37 cellular contexts compared by ENCODE assay signal in the genomic region with DNA sequence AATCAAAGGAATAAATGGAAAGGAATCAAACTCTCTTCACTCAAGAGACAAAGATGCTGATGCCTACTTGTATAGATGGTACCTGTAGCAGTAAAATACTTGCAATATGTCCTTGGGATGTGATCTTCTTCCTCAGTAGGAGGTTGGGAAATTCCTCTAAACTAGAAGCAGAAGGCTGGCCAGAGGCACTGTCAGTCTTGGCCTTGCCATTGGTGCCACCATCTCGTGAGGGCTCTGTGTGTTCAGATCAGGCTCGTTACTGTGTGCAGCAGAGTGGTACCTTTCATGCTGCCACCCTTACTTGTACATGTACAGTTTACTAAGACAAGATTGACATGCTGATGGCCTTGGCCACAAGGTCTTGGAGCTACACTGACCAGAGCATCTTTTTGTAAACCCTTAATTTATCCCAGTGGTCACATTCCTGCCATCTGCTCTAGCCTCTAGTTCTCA.
"Had no signal": no experiment of that assay in that cellular context is flagged by ENCODE, and none has a peak within 500 bp of the region (broad histone marks: within the 10 kb centered on the region; RNA-seq: fewer than 3 reads in every experiment).

No MANE protein-coding gene starts in this region.

- H3K27me3 Mint-ChIP-seq: activated CD4-positive, alpha-beta memory T cell treated with anti-CD3 and anti-CD28 coated beads, Interleukin-2, amount 10 ng/mL, durations not matched to agents 7 days and 5 days; activated CD4-positive, alpha-beta T cell treated with anti-CD3 and anti-CD28 coated beads for 36 hours; activated CD4-positive, alpha-beta T cell treated with anti-CD3 and anti-CD28 coated beads, Interleukin-2, amount 10 ng/mL, durations not matched to agents 7 days and 5 days; activated CD8-positive, alpha-beta memory T cell treated with anti-CD3 and anti-CD28 coated beads, Interleukin-2, amount 10 ng/mL, durations not matched to agents 7 days and 5 days; activated naive CD4-positive, alpha-beta T cell treated with anti-CD3 and anti-CD28 coated beads, Interleukin-2, amount 10 ng/mL, durations not matched to agents 7 days and 5 days; activated naive CD4-positive, alpha-beta T cell treated with anti-CD3 and anti-CD28 coated beads, Interleukin-2, amount 50 U/mL, for 24 hours; activated naive CD8-positive, alpha-beta T cell; activated naive CD8-positive, alpha-beta T cell treated with anti-CD3 and anti-CD28 coated beads, Interleukin-2, amount 10 ng/mL, durations not matched to agents 7 days and 5 days; activated naive CD8-positive, alpha-beta T cell treated with anti-CD3 and anti-CD28 coated beads, Interleukin-2, amount 50 U/mL, for 24 hours; activated T-cell treated with anti-CD3 and anti-CD28 coated beads, Interleukin-2, amount 50 U/mL, for 24 hours; central memory CD8-positive, alpha-beta T cell; T-cell; T-helper 17 cell had no signal

- ATAC-seq: activated CD4-positive, alpha-beta T cell treated with anti-CD3 and anti-CD28 coated beads for 36 hours; activated CD4-positive, CD25-positive, alpha-beta regulatory T cell treated with anti-CD3 and anti-CD28 coated beads, Interleukin-2, amount 50 U/mL, for 24 hours; activated CD8-positive, alpha-beta memory T cell treated with anti-CD3 and anti-CD28 coated beads, Interleukin-2, amount 10 ng/mL, durations not matched to agents 7 days and 5 days; activated CD8-positive, alpha-beta T cell treated with anti-CD3 and anti-CD28 coated beads, Interleukin-2, amount 10 ng/mL, durations not matched to agents 7 days and 5 days; activated naive CD8-positive, alpha-beta T cell treated with anti-CD3 and anti-CD28 coated beads, Interleukin-2, amount 50 U/mL, for 24 hours; T-cell; T-helper 17 cell; WTC11 had no signal

- H3K4me1 ChIP-seq: ascending aorta had no signal

- H3K4me3 Mint-ChIP-seq: activated CD4-positive, alpha-beta memory T cell treated with anti-CD3 and anti-CD28 coated beads, Interleukin-2, amount 10 ng/mL, durations not matched to agents 7 days and 5 days; activated CD4-positive, alpha-beta T cell treated with anti-CD3 and anti-CD28 coated beads for 36 hours; activated CD4-positive, alpha-beta T cell treated with anti-CD3 and anti-CD28 coated beads, Interleukin-2, amount 10 ng/mL, durations not matched to agents 7 days and 5 days; activated CD8-positive, alpha-beta memory T cell treated with anti-CD3 and anti-CD28 coated beads, Interleukin-2, amount 10 ng/mL, durations not matched to agents 7 days and 5 days; activated CD8-positive, alpha-beta T cell treated with anti-CD3 and anti-CD28 coated beads, Interleukin-2, amount 10 ng/mL, durations not matched to agents 7 days and 5 days; activated naive CD4-positive, alpha-beta T cell treated with anti-CD3 and anti-CD28 coated beads, Interleukin-2, amount 10 ng/mL, durations not matched to agents 7 days and 5 days; activated naive CD4-positive, alpha-beta T cell treated with anti-CD3 and anti-CD28 coated beads, Interleukin-2, amount 50 U/mL, for 24 hours; activated naive CD8-positive, alpha-beta T cell; activated naive CD8-positive, alpha-beta T cell treated with anti-CD3 and anti-CD28 coated beads, Interleukin-2, amount 10 ng/mL, durations not matched to agents 7 days and 5 days; activated naive CD8-positive, alpha-beta T cell treated with anti-CD3 and anti-CD28 coated beads, Interleukin-2, amount 50 U/mL, for 24 hours; activated T-cell treated with anti-CD3 and anti-CD28 coated beads, Interleukin-2, amount 50 U/mL, for 24 hours; brain; central memory CD8-positive, alpha-beta T cell; T-cell; T-helper 17 cell; WTC11 had no signal

- H3K36me3 Mint-ChIP-seq: activated CD8-positive, alpha-beta memory T cell treated with anti-CD3 and anti-CD28 coated beads, Interleukin-2, amount 10 ng/mL, durations not matched to agents 7 days and 5 days; activated naive CD4-positive, alpha-beta T cell treated with anti-CD3 and anti-CD28 coated beads, Interleukin-2, amount 10 ng/mL, durations not matched to agents 7 days and 5 days; activated naive CD4-positive, alpha-beta T cell treated with anti-CD3 and anti-CD28 coated beads, Interleukin-2, amount 50 U/mL, for 24 hours; activated naive CD8-positive, alpha-beta T cell; activated naive CD8-positive, alpha-beta T cell treated with anti-CD3 and anti-CD28 coated beads, Interleukin-2, amount 10 ng/mL, durations not matched to agents 7 days and 5 days; brain; T-cell; WTC11 had no signal

- H3K27me3 ChIP-seq: ascending aorta, cardiac muscle cell had no signal

- DNase-seq: activated CD4-positive, alpha-beta memory T cell treated with anti-CD3 and anti-CD28 coated beads, Interleukin-2, amount 10 ng/mL, durations not matched to agents 7 days and 5 days; activated CD4-positive, alpha-beta T cell treated with anti-CD3 and anti-CD28 coated beads for 1 hour; activated CD4-positive, alpha-beta T cell treated with anti-CD3 and anti-CD28 coated beads for 36 hours; activated CD4-positive, alpha-beta T cell treated with anti-CD3 and anti-CD28 coated beads for 48 hours; activated CD4-positive, alpha-beta T cell treated with anti-CD3 and anti-CD28 coated beads, Interleukin-2, amount 10 ng/mL, durations not matched to agents 7 days and 5 days; activated CD4-positive, alpha-beta T cell treated with anti-CD3 and anti-CD28 coated beads, Interleukin-2, amount 50 U/mL, for 48 hours; activated CD4-positive, CD25-positive, alpha-beta regulatory T cell; activated CD8-positive, alpha-beta memory T cell treated with anti-CD3 and anti-CD28 coated beads for 24 hours; activated CD8-positive, alpha-beta memory T cell treated with anti-CD3 and anti-CD28 coated beads, Interleukin-2, amount 10 ng/mL, durations not matched to agents 7 days and 5 days; activated CD8-positive, alpha-beta memory T cell treated with anti-CD3 and anti-CD28 coated beads, Interleukin-2, amount 50 U/mL, for 48 hours; activated CD8-positive, alpha-beta T cell treated with anti-CD3 and anti-CD28 coated beads, Interleukin-2, amount 10 ng/mL, durations not matched to agents 7 days and 5 days; activated gamma-delta T cell; activated naive CD4-positive, alpha-beta T cell treated with anti-CD3 and anti-CD28 coated beads, Interleukin-2, amount 10 ng/mL, durations not matched to agents 7 days and 5 days; activated naive CD4-positive, alpha-beta T cell treated with Interleukin-2 at 50 U/mL for 16 hours; activated naive CD8-positive, alpha-beta T cell treated with anti-CD3 and anti-CD28 coated beads, Interleukin-2, amount 10 ng/mL, durations not matched to agents 7 days and 5 days; activated naive CD8-positive, alpha-beta T cell treated with anti-CD3 and anti-CD28 coated beads, Interleukin-2, amount 50 U/mL, for 24 hours; activated T-cell treated with anti-CD3 and anti-CD28 coated beads, Interleukin-2, amount 50 U/mL, for 24 hours; activated T-cell treated with anti-CD3 and anti-CD28 coated beads, Interleukin-2, amount 50 U/mL, for 48 hours; amygdala; anterior cingulate cortex; caudate nucleus; cerebellar nuclear complex; T-cell; T-helper 17 cell; T1000 had no signal

- H3K27ac ChIP-seq: ascending aorta, cardiac muscle cell, VCaP had no signal

- H3K36me3 ChIP-seq: ascending aorta, cardiac muscle cell had no signal

- FAIRE-seq: bronchial epithelial cell, TTC549 had no signal

- H3K9me3 ChIP-seq: ascending aorta had no signal

- H3K4me3 ChIP-seq: ascending aorta, cardiac muscle cell had no signal

- H3K27ac Mint-ChIP-seq: activated CD4-positive, alpha-beta memory T cell treated with anti-CD3 and anti-CD28 coated beads, Interleukin-2, amount 10 ng/mL, durations not matched to agents 7 days and 5 days; activated CD4-positive, alpha-beta T cell treated with anti-CD3 and anti-CD28 coated beads for 36 hours; activated CD4-positive, alpha-beta T cell treated with anti-CD3 and anti-CD28 coated beads, Interleukin-2, amount 10 ng/mL, durations not matched to agents 7 days and 5 days; activated CD8-positive, alpha-beta memory T cell treated with anti-CD3 and anti-CD28 coated beads, Interleukin-2, amount 10 ng/mL, durations not matched to agents 7 days and 5 days; activated CD8-positive, alpha-beta T cell treated with anti-CD3 and anti-CD28 coated beads, Interleukin-2, amount 10 ng/mL, durations not matched to agents 7 days and 5 days; activated naive CD4-positive, alpha-beta T cell treated with anti-CD3 and anti-CD28 coated beads, Interleukin-2, amount 10 ng/mL, durations not matched to agents 7 days and 5 days; activated naive CD4-positive, alpha-beta T cell treated with anti-CD3 and anti-CD28 coated beads, Interleukin-2, amount 50 U/mL, for 24 hours; activated naive CD8-positive, alpha-beta T cell; activated naive CD8-positive, alpha-beta T cell treated with anti-CD3 and anti-CD28 coated beads, Interleukin-2, amount 10 ng/mL, durations not matched to agents 7 days and 5 days; activated naive CD8-positive, alpha-beta T cell treated with anti-CD3 and anti-CD28 coated beads, Interleukin-2, amount 50 U/mL, for 24 hours; activated T-cell treated with anti-CD3 and anti-CD28 coated beads, Interleukin-2, amount 50 U/mL, for 24 hours; activated T-helper 2 cell treated with anti-CD3 and anti-CD28 coated beads, Interferon-gamma antibody, Interleukin-2, Interleukin-4, amounts not matched to agents 10 μg/mL and 5 μg/mL and 100 μg/mL, durations not matched to agents 14 hours and 24 hours and 36 hours; T-cell; T-helper 17 cell; WTC11 had no signal

- H3K9me3 Mint-ChIP-seq: activated CD4-positive, alpha-beta memory T cell treated with anti-CD3 and anti-CD28 coated beads, Interleukin-2, amount 10 ng/mL, durations not matched to agents 7 days and 5 days; activated CD4-positive, alpha-beta T cell treated with anti-CD3 and anti-CD28 coated beads, Interleukin-2, amount 10 ng/mL, durations not matched to agents 7 days and 5 days; activated naive CD4-positive, alpha-beta T cell treated with anti-CD3 and anti-CD28 coated beads, Interleukin-2, amount 10 ng/mL, durations not matched to agents 7 days and 5 days; activated naive CD4-positive, alpha-beta T cell treated with anti-CD3 and anti-CD28 coated beads, Interleukin-2, amount 50 U/mL, for 24 hours; activated naive CD8-positive, alpha-beta T cell treated with anti-CD3 and anti-CD28 coated beads, Interleukin-2, amount 10 ng/mL, durations not matched to agents 7 days and 5 days; activated naive CD8-positive, alpha-beta T cell treated with anti-CD3 and anti-CD28 coated beads, Interleukin-2, amount 50 U/mL, for 24 hours; activated T-cell treated with anti-CD3 and anti-CD28 coated beads, Interleukin-2, amount 50 U/mL, for 24 hours; activated T-helper 2 cell treated with anti-CD3 and anti-CD28 coated beads, Interferon-gamma antibody, Interleukin-2, Interleukin-4, amounts not matched to agents 10 μg/mL and 5 μg/mL and 100 μg/mL, durations not matched to agents 14 hours and 24 hours and 36 hours; brain; central memory CD8-positive, alpha-beta T cell; T-cell; WTC11 had no signal

- H3K4me1 Mint-ChIP-seq: activated CD4-positive, alpha-beta memory T cell treated with anti-CD3 and anti-CD28 coated beads, Interleukin-2, amount 10 ng/mL, durations not matched to agents 7 days and 5 days; activated CD4-positive, alpha-beta T cell treated with anti-CD3 and anti-CD28 coated beads for 36 hours; activated CD4-positive, alpha-beta T cell treated with anti-CD3 and anti-CD28 coated beads, Interleukin-2, amount 10 ng/mL, durations not matched to agents 7 days and 5 days; activated CD8-positive, alpha-beta memory T cell treated with anti-CD3 and anti-CD28 coated beads, Interleukin-2, amount 10 ng/mL, durations not matched to agents 7 days and 5 days; activated naive CD4-positive, alpha-beta T cell treated with anti-CD3 and anti-CD28 coated beads, Interleukin-2, amount 10 ng/mL, durations not matched to agents 7 days and 5 days; activated naive CD4-positive, alpha-beta T cell treated with anti-CD3 and anti-CD28 coated beads, Interleukin-2, amount 50 U/mL, for 24 hours; activated naive CD8-positive, alpha-beta T cell treated with anti-CD3 and anti-CD28 coated beads, Interleukin-2, amount 10 ng/mL, durations not matched to agents 7 days and 5 days; activated naive CD8-positive, alpha-beta T cell treated with anti-CD3 and anti-CD28 coated beads, Interleukin-2, amount 50 U/mL, for 24 hours; central memory CD8-positive, alpha-beta T cell; T-cell; T-helper 17 cell had no signal
